Comparison of ENCODE assay signal across 28 cellular contexts in genomic region chrX:37541991-37542390, GRCh38.
"Had no signal": no experiment of that assay in that cellular context is flagged by ENCODE, and none has a peak within 500 bp of the region (broad histone marks: within the 10 kb centered on the region; RNA-seq: fewer than 3 reads in every experiment).

No MANE protein-coding gene starts in this region.

- H3K4me1 ChIP-seq: stomach, suprapubic skin, testis, thyroid gland, tibial artery, tibial nerve, transverse colon, upper lobe of left lung, upper lobe of right lung, uterus, vagina had no signal

- H3K27ac Mint-ChIP-seq: stimulated activated effector memory CD8-positive, alpha-beta T cell treated with anti-CD3 and anti-CD28 coated beads, Interleukin-12 subunit alpha, Interleukin-12 subunit beta, amount 100 ng/mL, for 72 hours; stimulated activated memory B cell treated with anti-CD40 and anti-IgM and Interleukin-4, amounts not matched to agents 10 μg/mL and 1 μg/mL and 100 μg/mL, for 72 hours; stimulated activated naive B cell treated with anti-CD40 and anti-IgM and Interleukin-4, amounts not matched to agents 10 μg/mL and 1 μg/mL and 100 μg/mL, for 72 hours; stimulated activated naive CD8-positive, alpha-beta T cell treated with anti-CD3 and anti-CD28 coated beads, Interleukin-15, Interleukin-2, amounts not matched to agents 100 ng/mL and 50 ng/mL, for 24 hours; type B pancreatic cell had no signal

- H3K9me3 Mint-ChIP-seq: stimulated activated effector memory CD8-positive, alpha-beta T cell treated with anti-CD3 and anti-CD28 coated beads, Interleukin-12 subunit alpha, Interleukin-12 subunit beta, amount 100 ng/mL, for 72 hours; stimulated activated memory B cell treated with anti-CD40 and anti-IgM and Interleukin-4, amounts not matched to agents 10 μg/mL and 1 μg/mL and 100 μg/mL, for 72 hours; stimulated activated naive B cell treated with anti-CD40 and anti-IgM and Interleukin-4, amounts not matched to agents 10 μg/mL and 1 μg/mL and 100 μg/mL, for 72 hours; stimulated activated naive CD8-positive, alpha-beta T cell treated with anti-CD3 and anti-CD28 coated beads, Interleukin-15, amount 100 ng/mL, for 72 hours; stimulated activated naive CD8-positive, alpha-beta T cell treated with anti-CD3 and anti-CD28 coated beads, Interleukin-15, Interleukin-2, amounts not matched to agents 100 ng/mL and 50 ng/mL, for 24 hours had no signal

- H3K4me3 Mint-ChIP-seq: stimulated activated effector memory CD8-positive, alpha-beta T cell treated with anti-CD3 and anti-CD28 coated beads, Interleukin-12 subunit alpha, Interleukin-12 subunit beta, amount 100 ng/mL, for 72 hours; stimulated activated memory B cell treated with anti-CD40 and anti-IgM and Interleukin-4, amounts not matched to agents 10 μg/mL and 1 μg/mL and 100 μg/mL, for 72 hours; stimulated activated naive B cell treated with anti-CD40 and anti-IgM and Interleukin-4, amounts not matched to agents 10 μg/mL and 1 μg/mL and 100 μg/mL, for 72 hours; stimulated activated naive CD8-positive, alpha-beta T cell treated with anti-CD3 and anti-CD28 coated beads, Interleukin-15, amount 100 ng/mL, for 72 hours; stimulated activated naive CD8-positive, alpha-beta T cell treated with anti-CD3 and anti-CD28 coated beads, Interleukin-15, Interleukin-2, amounts not matched to agents 100 ng/mL and 50 ng/mL, for 24 hours; type B pancreatic cell had no signal

- H3K9me3 ChIP-seq: suprapubic skin, testis, thoracic aorta, thyroid gland, transverse colon, upper lobe of left lung, upper lobe of right lung, vagina had no signal

- H3K36me3 ChIP-seq: stomach, suprapubic skin, thoracic aorta, thyroid gland, tibial artery, tibial nerve, transverse colon, upper lobe of left lung, upper lobe of right lung, uterus, vagina had no signal

- H3K36me3 Mint-ChIP-seq: stimulated activated effector memory CD8-positive, alpha-beta T cell treated with anti-CD3 and anti-CD28 coated beads, Interleukin-12 subunit alpha, Interleukin-12 subunit beta, amount 100 ng/mL, for 72 hours; stimulated activated memory B cell treated with anti-CD40 and anti-IgM and Interleukin-4, amounts not matched to agents 10 μg/mL and 1 μg/mL and 100 μg/mL, for 72 hours; stimulated activated naive B cell treated with anti-CD40 and anti-IgM and Interleukin-4, amounts not matched to agents 10 μg/mL and 1 μg/mL and 100 μg/mL, for 72 hours; type B pancreatic cell had no signal

- FAIRE-seq: urothelium cell line had no signal

- H3K4me1 Mint-ChIP-seq: stimulated activated effector memory CD8-positive, alpha-beta T cell treated with anti-CD3 and anti-CD28 coated beads, Interleukin-12 subunit alpha, Interleukin-12 subunit beta, amount 100 ng/mL, for 72 hours; stimulated activated memory B cell treated with anti-CD40 and anti-IgM and Interleukin-4, amounts not matched to agents 10 μg/mL and 1 μg/mL and 100 μg/mL, for 72 hours; stimulated activated naive B cell treated with anti-CD40 and anti-IgM and Interleukin-4, amounts not matched to agents 10 μg/mL and 1 μg/mL and 100 μg/mL, for 72 hours; stimulated activated naive CD8-positive, alpha-beta T cell treated with anti-CD3 and anti-CD28 coated beads, Interleukin-15, amount 100 ng/mL, for 72 hours had no signal

- H3K27ac ChIP-seq: stomach, suprapubic skin, testis, thoracic aorta, thyroid gland, tibial artery, tibial nerve, transverse colon, upper lobe of left lung, upper lobe of right lung, uterus, vagina had no signal

- DNase-seq: stimulated activated CD4-positive, alpha-beta T cell treated with anti-CD3 and anti-CD28 coated beads, Interleukin-2, amount 100 ng/mL, for 48 hours; stimulated activated CD4-positive, alpha-beta T cell treated with anti-CD3 and anti-CD28 coated beads, Interleukin-4, amount 100 ng/mL, for 1 hour; stimulated activated CD4-positive, alpha-beta T cell treated with anti-CD3 and anti-CD28 coated beads, Interleukin-4, amount 100 ng/mL, for 24 hours; stimulated activated CD4-positive, alpha-beta T cell treated with anti-CD3 and anti-CD28 coated beads, Interleukin-4, amount 100 ng/mL, for 4 hours; stimulated activated CD8-positive, alpha-beta memory T cell treated with anti-CD3 and anti-CD28 coated beads, Interleukin-4, amount 100 ng/mL, for 48 hours; stimulated activated naive B cell treated with anti-CD40 and anti-IgM and Interleukin-4, amounts not matched to agents 10 μg/mL and 1 μg/mL and 100 μg/mL, for 72 hours; stimulated activated naive CD4-positive, alpha-beta T cell treated with Interleukin-2 at 50 U/mL for 16 hours; stimulated activated naive CD8-positive, alpha-beta T cell treated with anti-CD3 and anti-CD28 coated beads, Interleukin-15, amount 100 ng/mL, for 72 hours; stimulated activated naive CD8-positive, alpha-beta T cell treated with anti-CD3 and anti-CD28 coated beads, Interleukin-15, Interleukin-2, amounts not matched to agents 100 U/mL and 50 U/mL, for 24 hours; stomach; substantia nigra; testis; thyroid gland; tibial artery; transverse colon; trophoblast cell; upper lobe of left lung; upper lobe of right lung; uterus had no signal

- H3K4me3 ChIP-seq: stomach, suprapubic skin, testis, thoracic aorta, thyroid gland, tibial artery, tibial nerve, transverse colon, upper lobe of left lung, upper lobe of right lung, uterus, vagina had no signal

- H3K27me3 Mint-ChIP-seq: stimulated activated memory B cell treated with anti-CD40 and anti-IgM and Interleukin-4, amounts not matched to agents 10 μg/mL and 1 μg/mL and 100 μg/mL, for 72 hours; stimulated activated naive CD8-positive, alpha-beta T cell treated with anti-CD3 and anti-CD28 coated beads, Interleukin-15, amount 100 ng/mL, for 72 hours; type B pancreatic cell had no signal
